Comparison of ENCODE assay signal across 33 cellular contexts in genomic region chrX:110558406-110558805, GRCh38.
"Had no signal": no experiment of that assay in that cellular context is flagged by ENCODE, and none has a peak within 500 bp of the region (broad histone marks: within the 10 kb centered on the region; RNA-seq: fewer than 3 reads in every experiment).

No MANE protein-coding gene starts in this region.

- H3K4me1 Mint-ChIP-seq: activated B cell treated with CpG ODN at 0.5 μM for 24 hours; activated CD4-positive, alpha-beta T cell treated with anti-CD3 and anti-CD28 coated beads, Interleukin-2, amount 10 ng/mL, durations not matched to agents 24 days and 14 days; activated CD8-positive, alpha-beta memory T cell treated with anti-CD3 and anti-CD28 coated beads, Interleukin-2, amount 10 ng/mL, durations not matched to agents 7 days and 5 days; activated naive CD4-positive, alpha-beta T cell treated with anti-CD3 and anti-CD28 coated beads, Interleukin-2, amount 10 ng/mL, durations not matched to agents 7 days and 5 days; activated naive CD4-positive, alpha-beta T cell treated with anti-CD3 and anti-CD28 coated beads, Interleukin-2, amount 50 U/mL, for 24 hours; activated naive CD8-positive, alpha-beta T cell treated with anti-CD3 and anti-CD28 coated beads, Interleukin-2, amount 10 ng/mL, durations not matched to agents 7 days and 5 days; activated naive CD8-positive, alpha-beta T cell treated with anti-CD3 and anti-CD28 coated beads, Interleukin-2, amount 50 U/mL, for 24 hours; central memory CD8-positive, alpha-beta T cell had no signal

- H3K4me1 ChIP-seq: ascending aorta had no signal

- H3K36me3 Mint-ChIP-seq: activated CD4-positive, alpha-beta memory T cell treated with anti-CD3 and anti-CD28 coated beads for 36 hours; activated CD8-positive, alpha-beta memory T cell treated with anti-CD3 and anti-CD28 coated beads, Interleukin-2, amount 10 ng/mL, durations not matched to agents 7 days and 5 days; activated naive CD4-positive, alpha-beta T cell treated with anti-CD3 and anti-CD28 coated beads, Interleukin-2, amount 10 ng/mL, durations not matched to agents 7 days and 5 days; activated naive CD4-positive, alpha-beta T cell treated with anti-CD3 and anti-CD28 coated beads, Interleukin-2, amount 50 U/mL, for 24 hours; activated naive CD8-positive, alpha-beta T cell; activated naive CD8-positive, alpha-beta T cell treated with anti-CD3 and anti-CD28 coated beads, Interleukin-2, amount 10 ng/mL, durations not matched to agents 7 days and 5 days had no signal

- H3K27me3 ChIP-seq: ascending aorta, cardiac muscle cell had no signal

- ATAC-seq: activated CD8-positive, alpha-beta memory T cell treated with anti-CD3 and anti-CD28 coated beads, Interleukin-2, amount 10 ng/mL, durations not matched to agents 7 days and 5 days; activated CD8-positive, alpha-beta T cell treated with anti-CD3 and anti-CD28 coated beads for 36 hours; activated naive CD8-positive, alpha-beta T cell treated with anti-CD3 and anti-CD28 coated beads, Interleukin-2, amount 50 U/mL, for 24 hours had no signal

- H3K9me3 Mint-ChIP-seq: activated CD4-positive, alpha-beta T cell treated with anti-CD3 and anti-CD28 coated beads, Interleukin-2, amount 10 ng/mL, durations not matched to agents 24 days and 14 days; activated CD8-positive, alpha-beta T cell treated with anti-CD3 and anti-CD28 coated beads for 36 hours; activated naive CD4-positive, alpha-beta T cell treated with anti-CD3 and anti-CD28 coated beads, Interleukin-2, amount 50 U/mL, for 24 hours; activated naive CD8-positive, alpha-beta T cell treated with anti-CD3 and anti-CD28 coated beads, Interleukin-2, amount 10 ng/mL, durations not matched to agents 7 days and 5 days; activated naive CD8-positive, alpha-beta T cell treated with anti-CD3 and anti-CD28 coated beads, Interleukin-2, amount 50 U/mL, for 24 hours; activated T-helper 2 cell treated with anti-CD3 and anti-CD28 coated beads, Interferon-gamma antibody, Interleukin-2, Interleukin-4, amounts not matched to agents 10 μg/mL and 5 μg/mL and 100 μg/mL, durations not matched to agents 14 hours and 24 hours and 36 hours; T-helper 1 cell treated with Interleukin-12 subunit alpha and Interleukin-12 subunit beta and Interleukin-4 antibody, amounts not matched to agents 30 μg/mL and 1 μg/mL, for 36 hours had no signal

- H3K36me3 ChIP-seq: ascending aorta, cardiac muscle cell had no signal

- H3K27me3 Mint-ChIP-seq: activated B cell treated with CpG ODN at 0.5 μM for 24 hours; activated CD4-positive, alpha-beta memory T cell treated with anti-CD3 and anti-CD28 coated beads for 36 hours; activated CD4-positive, alpha-beta T cell treated with anti-CD3 and anti-CD28 coated beads, Interleukin-2, amount 10 ng/mL, durations not matched to agents 24 days and 14 days; activated CD8-positive, alpha-beta memory T cell treated with anti-CD3 and anti-CD28 coated beads, Interleukin-2, amount 10 ng/mL, durations not matched to agents 7 days and 5 days; activated CD8-positive, alpha-beta T cell treated with anti-CD3 and anti-CD28 coated beads for 36 hours; activated naive CD4-positive, alpha-beta T cell treated with anti-CD3 and anti-CD28 coated beads, Interleukin-2, amount 10 ng/mL, durations not matched to agents 7 days and 5 days; activated naive CD4-positive, alpha-beta T cell treated with anti-CD3 and anti-CD28 coated beads, Interleukin-2, amount 50 U/mL, for 24 hours; activated naive CD8-positive, alpha-beta T cell; activated naive CD8-positive, alpha-beta T cell treated with anti-CD3 and anti-CD28 coated beads, Interleukin-2, amount 10 ng/mL, durations not matched to agents 7 days and 5 days; brain; central memory CD8-positive, alpha-beta T cell had no signal

- H3K4me3 Mint-ChIP-seq: activated B cell treated with CpG ODN at 0.5 μM for 24 hours; activated CD4-positive, alpha-beta memory T cell treated with anti-CD3 and anti-CD28 coated beads for 36 hours; activated CD4-positive, alpha-beta T cell treated with anti-CD3 and anti-CD28 coated beads, Interleukin-2, amount 10 ng/mL, durations not matched to agents 24 days and 14 days; activated CD8-positive, alpha-beta memory T cell treated with anti-CD3 and anti-CD28 coated beads, Interleukin-2, amount 10 ng/mL, durations not matched to agents 7 days and 5 days; activated CD8-positive, alpha-beta T cell treated with anti-CD3 and anti-CD28 coated beads for 36 hours; activated naive CD4-positive, alpha-beta T cell treated with anti-CD3 and anti-CD28 coated beads, Interleukin-2, amount 10 ng/mL, durations not matched to agents 7 days and 5 days; activated naive CD4-positive, alpha-beta T cell treated with anti-CD3 and anti-CD28 coated beads, Interleukin-2, amount 50 U/mL, for 24 hours; activated naive CD8-positive, alpha-beta T cell; activated naive CD8-positive, alpha-beta T cell treated with anti-CD3 and anti-CD28 coated beads, Interleukin-2, amount 10 ng/mL, durations not matched to agents 7 days and 5 days; activated naive CD8-positive, alpha-beta T cell treated with anti-CD3 and anti-CD28 coated beads, Interleukin-2, amount 50 U/mL, for 24 hours; activated T-cell treated with anti-CD3 and anti-CD28 coated beads, Interleukin-2, amount 50 U/mL, for 24 hours; brain; central memory CD8-positive, alpha-beta T cell; T-helper 1 cell treated with Interleukin-12 subunit alpha and Interleukin-12 subunit beta and Interleukin-4 antibody, amounts not matched to agents 30 μg/mL and 1 μg/mL, for 36 hours; T-helper 2 cell treated with Interferon-gamma antibody and Interleukin-4, amounts not matched to agents 5 μg/mL and 100 μg/mL, for 36 hours had no signal

- H3K4me3 ChIP-seq: ascending aorta, cardiac muscle cell had no signal

- H3K27ac Mint-ChIP-seq: activated B cell treated with CpG ODN at 0.5 μM for 24 hours; activated CD4-positive, alpha-beta memory T cell treated with anti-CD3 and anti-CD28 coated beads for 36 hours; activated CD4-positive, alpha-beta T cell treated with anti-CD3 and anti-CD28 coated beads, Interleukin-2, amount 10 ng/mL, durations not matched to agents 24 days and 14 days; activated CD8-positive, alpha-beta memory T cell treated with anti-CD3 and anti-CD28 coated beads, Interleukin-2, amount 10 ng/mL, durations not matched to agents 7 days and 5 days; activated CD8-positive, alpha-beta T cell treated with anti-CD3 and anti-CD28 coated beads for 36 hours; activated naive CD4-positive, alpha-beta T cell treated with anti-CD3 and anti-CD28 coated beads, Interleukin-2, amount 10 ng/mL, durations not matched to agents 7 days and 5 days; activated naive CD4-positive, alpha-beta T cell treated with anti-CD3 and anti-CD28 coated beads, Interleukin-2, amount 50 U/mL, for 24 hours; activated naive CD8-positive, alpha-beta T cell; activated naive CD8-positive, alpha-beta T cell treated with anti-CD3 and anti-CD28 coated beads, Interleukin-2, amount 10 ng/mL, durations not matched to agents 7 days and 5 days; activated naive CD8-positive, alpha-beta T cell treated with anti-CD3 and anti-CD28 coated beads, Interleukin-2, amount 50 U/mL, for 24 hours; activated T-cell treated with anti-CD3 and anti-CD28 coated beads, Interleukin-2, amount 50 U/mL, for 24 hours; activated T-helper 2 cell treated with anti-CD3 and anti-CD28 coated beads, Interferon-gamma antibody, Interleukin-2, Interleukin-4, amounts not matched to agents 10 μg/mL and 5 μg/mL and 100 μg/mL, durations not matched to agents 14 hours and 24 hours and 36 hours; brain; T-helper 1 cell treated with Interleukin-12 subunit alpha and Interleukin-12 subunit beta and Interleukin-4 antibody, amounts not matched to agents 30 μg/mL and 1 μg/mL, for 36 hours; T-helper 2 cell treated with Interferon-gamma antibody and Interleukin-4, amounts not matched to agents 5 μg/mL and 100 μg/mL, for 36 hours had no signal

- DNase-seq: activated B cell treated with CpG ODN at 0.5 μM for 24 hours; activated CD4-positive, alpha-beta memory T cell treated with anti-CD3 and anti-CD28 coated beads for 36 hours; activated CD4-positive, alpha-beta T cell treated with anti-CD3 and anti-CD28 coated beads for 4 hours; activated CD4-positive, alpha-beta T cell treated with anti-CD3 and anti-CD28 coated beads, Interleukin-2, amount 10 ng/mL, durations not matched to agents 24 days and 14 days; activated CD4-positive, alpha-beta T cell treated with anti-CD3 and anti-CD28 coated beads, Interleukin-2, amount 50 U/mL, for 1 hour; activated CD4-positive, alpha-beta T cell treated with anti-CD3 and anti-CD28 coated beads, Interleukin-2, amount 50 U/mL, for 4 hours; activated CD4-positive, CD25-positive, alpha-beta regulatory T cell treated with anti-CD3 and anti-CD28 coated beads, Interleukin-2, amount 50 U/mL, for 72 hours; activated CD8-positive, alpha-beta memory T cell treated with anti-CD3 and anti-CD28 coated beads for 24 hours; activated CD8-positive, alpha-beta memory T cell treated with anti-CD3 and anti-CD28 coated beads, Interleukin-2, amount 10 ng/mL, durations not matched to agents 7 days and 5 days; activated CD8-positive, alpha-beta memory T cell treated with anti-CD3 and anti-CD28 coated beads, Interleukin-2, amount 50 U/mL, for 48 hours; activated CD8-positive, alpha-beta T cell treated with anti-CD3 and anti-CD28 coated beads for 36 hours; activated effector memory CD4-positive, alpha-beta T cell treated with Interleukin-2 at 50 U/mL for 16 hours; activated naive CD4-positive, alpha-beta T cell treated with anti-CD3 and anti-CD28 coated beads, Interleukin-2, amount 10 ng/mL, durations not matched to agents 7 days and 5 days; activated naive CD4-positive, alpha-beta T cell treated with Interleukin-2 at 50 U/mL for 16 hours; activated naive CD8-positive, alpha-beta T cell treated with anti-CD3 and anti-CD28 coated beads, Interleukin-2, amount 10 ng/mL, durations not matched to agents 7 days and 5 days; activated naive CD8-positive, alpha-beta T cell treated with anti-CD3 and anti-CD28 coated beads, Interleukin-2, amount 50 U/mL, for 24 hours; activated T-cell treated with anti-CD3 and anti-CD28 coated beads, Interleukin-2, amount 50 U/mL, for 24 hours; activated T-cell treated with anti-CD3 and anti-CD28 coated beads, Interleukin-2, amount 50 U/mL, for 48 hours; anterior cingulate cortex; cerebellar nuclear complex; T-helper 1 cell; T-helper 2 cell; T-helper 9 cell had no signal

- H3K27ac ChIP-seq: ascending aorta, cardiac muscle cell, VCaP had no signal
